ENCODE assay signal across 1 cellular context in genomic region chr9:82675102-82675501, GRCh38.
TF ChIP-seq lines count a peak whose summit lies in the region.

No MANE protein-coding gene starts in this region.

TF ChIP-seq in GM23338, 12 proteins besides CTCF, POLR2A, EP300 and RAD21 (continued from another document):
- TF ChIP-seq, protein P1, sequence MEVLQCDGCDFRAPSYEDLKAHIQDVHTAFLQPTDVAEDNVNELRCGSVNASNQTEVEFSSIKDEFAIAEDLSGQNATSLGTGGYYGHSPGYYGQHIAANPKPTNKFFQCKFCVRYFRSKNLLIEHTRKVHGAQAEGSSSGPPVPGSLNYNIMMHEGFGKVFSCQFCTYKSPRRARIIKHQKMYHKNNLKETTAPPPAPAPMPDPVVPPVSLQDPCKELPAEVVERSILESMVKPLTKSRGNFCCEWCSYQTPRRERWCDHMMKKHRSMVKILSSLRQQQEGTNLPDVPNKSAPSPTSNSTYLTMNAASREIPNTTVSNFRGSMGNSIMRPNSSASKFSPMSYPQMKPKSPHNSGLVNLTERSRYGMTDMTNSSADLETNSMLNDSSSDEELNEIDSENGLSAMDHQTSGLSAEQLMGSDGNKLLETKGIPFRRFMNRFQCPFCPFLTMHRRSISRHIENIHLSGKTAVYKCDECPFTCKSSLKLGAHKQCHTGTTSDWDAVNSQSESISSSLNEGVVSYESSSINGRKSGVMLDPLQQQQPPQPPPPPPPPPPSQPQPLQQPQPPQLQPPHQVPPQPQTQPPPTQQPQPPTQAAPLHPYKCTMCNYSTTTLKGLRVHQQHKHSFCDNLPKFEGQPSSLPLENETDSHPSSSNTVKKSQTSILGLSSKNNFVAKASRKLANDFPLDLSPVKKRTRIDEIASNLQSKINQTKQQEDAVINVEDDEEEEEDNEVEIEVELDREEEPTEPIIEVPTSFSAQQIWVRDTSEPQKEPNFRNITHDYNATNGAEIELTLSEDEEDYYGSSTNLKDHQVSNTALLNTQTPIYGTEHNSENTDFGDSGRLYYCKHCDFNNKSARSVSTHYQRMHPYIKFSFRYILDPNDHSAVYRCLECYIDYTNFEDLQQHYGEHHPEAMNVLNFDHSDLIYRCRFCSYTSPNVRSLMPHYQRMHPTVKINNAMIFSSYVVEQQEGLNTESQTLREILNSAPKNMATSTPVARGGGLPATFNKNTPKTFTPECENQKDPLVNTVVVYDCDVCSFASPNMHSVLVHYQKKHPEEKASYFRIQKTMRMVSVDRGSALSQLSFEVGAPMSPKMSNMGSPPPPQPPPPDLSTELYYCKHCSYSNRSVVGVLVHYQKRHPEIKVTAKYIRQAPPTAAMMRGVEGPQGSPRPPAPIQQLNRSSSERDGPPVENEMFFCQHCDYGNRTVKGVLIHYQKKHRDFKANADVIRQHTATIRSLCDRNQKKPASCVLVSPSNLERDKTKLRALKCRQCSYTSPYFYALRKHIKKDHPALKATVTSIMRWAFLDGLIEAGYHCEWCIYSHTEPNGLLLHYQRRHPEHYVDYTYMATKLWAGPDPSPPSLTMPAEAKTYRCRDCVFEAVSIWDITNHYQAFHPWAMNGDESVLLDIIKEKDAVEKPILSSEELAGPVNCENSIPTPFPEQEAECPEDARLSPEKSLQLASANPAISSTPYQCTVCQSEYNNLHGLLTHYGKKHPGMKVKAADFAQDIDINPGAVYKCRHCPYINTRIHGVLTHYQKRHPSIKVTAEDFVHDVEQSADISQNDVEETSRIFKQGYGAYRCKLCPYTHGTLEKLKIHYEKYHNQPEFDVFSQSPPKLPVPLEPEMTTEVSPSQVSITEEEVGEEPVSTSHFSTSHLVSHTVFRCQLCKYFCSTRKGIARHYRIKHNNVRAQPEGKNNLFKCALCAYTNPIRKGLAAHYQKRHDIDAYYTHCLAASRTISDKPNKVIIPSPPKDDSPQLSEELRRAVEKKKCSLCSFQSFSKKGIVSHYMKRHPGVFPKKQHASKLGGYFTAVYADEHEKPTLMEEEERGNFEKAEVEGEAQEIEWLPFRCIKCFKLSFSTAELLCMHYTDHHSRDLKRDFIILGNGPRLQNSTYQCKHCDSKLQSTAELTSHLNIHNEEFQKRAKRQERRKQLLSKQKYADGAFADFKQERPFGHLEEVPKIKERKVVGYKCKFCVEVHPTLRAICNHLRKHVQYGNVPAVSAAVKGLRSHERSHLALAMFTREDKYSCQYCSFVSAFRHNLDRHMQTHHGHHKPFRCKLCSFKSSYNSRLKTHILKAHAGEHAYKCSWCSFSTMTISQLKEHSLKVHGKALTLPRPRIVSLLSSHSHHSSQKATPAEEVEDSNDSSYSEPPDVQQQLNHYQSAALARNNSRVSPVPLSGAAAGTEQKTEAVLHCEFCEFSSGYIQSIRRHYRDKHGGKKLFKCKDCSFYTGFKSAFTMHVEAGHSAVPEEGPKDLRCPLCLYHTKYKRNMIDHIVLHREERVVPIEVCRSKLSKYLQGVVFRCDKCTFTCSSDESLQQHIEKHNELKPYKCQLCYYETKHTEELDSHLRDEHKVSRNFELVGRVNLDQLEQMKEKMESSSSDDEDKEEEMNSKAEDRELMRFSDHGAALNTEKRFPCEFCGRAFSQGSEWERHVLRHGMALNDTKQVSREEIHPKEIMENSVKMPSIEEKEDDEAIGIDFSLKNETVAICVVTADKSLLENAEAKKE (CRISPR knock-in tag; IDR thresholded peaks at IDR 0.05) = no peak
